19 cellular contexts compared by ENCODE assay signal in the genomic region with DNA sequence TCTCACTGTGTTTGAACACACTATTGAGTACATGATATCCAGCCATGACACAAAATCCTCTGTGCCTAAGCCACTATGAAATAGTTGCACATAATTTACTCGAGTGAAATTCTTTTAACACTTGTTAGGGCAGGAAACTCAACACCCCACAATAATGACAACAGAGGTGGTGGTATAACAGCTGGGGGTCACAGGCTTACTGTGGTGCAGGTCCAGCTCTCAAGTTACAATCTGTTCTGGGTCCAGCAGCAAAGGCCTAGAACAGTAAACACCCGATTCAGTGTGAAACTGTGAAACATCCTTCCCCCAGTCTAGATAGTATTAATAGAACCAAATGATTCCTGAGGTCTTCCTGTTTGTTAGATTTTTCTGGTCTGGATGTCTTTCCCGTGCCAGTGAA.
"Had no signal": no experiment of that assay in that cellular context is flagged by ENCODE, and none has a peak within 500 bp of the region (broad histone marks: within the 10 kb centered on the region; RNA-seq: fewer than 3 reads in every experiment).

No MANE protein-coding gene starts in this region.

- H3K4me3 Mint-ChIP-seq: dendritic cell treated with granulocyte-macrophage colony-stimulating factor and Interleukin-4, amounts not matched to agents 40 ng/mL and 50 ng/mL, for 4 days; neural progenitor cell; stimulated activated memory B cell treated with anti-CD40 and anti-IgM and Interleukin-4, amounts not matched to agents 10 μg/mL and 1 μg/mL and 100 μg/mL, for 72 hours; stimulated activated naive CD8-positive, alpha-beta T cell treated with anti-CD3 and anti-CD28 coated beads, Interleukin-15, Interleukin-2, amounts not matched to agents 100 ng/mL and 50 ng/mL, for 24 hours had no signal

- H3K27ac ChIP-seq: esophagus squamous epithelium, neural progenitor cell, ovary, right lobe of liver, spleen, tibial artery, upper lobe of left lung, uterus had no signal

- H3K4me1 Mint-ChIP-seq: stimulated activated memory B cell treated with anti-CD40 and anti-IgM and Interleukin-4, amounts not matched to agents 10 μg/mL and 1 μg/mL and 100 μg/mL, for 72 hours had no signal

- DNase-seq: esophagus squamous epithelium; head of caudate nucleus; hippocampal formation; nucleus accumbens; ovary; right lobe of liver; spleen; stimulated activated CD4-positive, alpha-beta T cell treated with anti-CD3 and anti-CD28 coated beads, Interleukin-15, amount 100 ng/mL, for 24 hours; stimulated activated CD4-positive, alpha-beta T cell treated with anti-CD3 and anti-CD28 coated beads, Interleukin-1b, Interleukin-23, amount 100 ng/mL, for 48 hours; stimulated activated CD4-positive, alpha-beta T cell treated with anti-CD3 and anti-CD28 coated beads, Interleukin-4, amount 100 ng/mL, for 24 hours; tibial artery; upper lobe of left lung; uterus had no signal

- FAIRE-seq: colon had no signal

- H3K36me3 ChIP-seq: esophagus squamous epithelium, neural progenitor cell, ovary, right lobe of liver, spleen, tibial artery, upper lobe of left lung, uterus had no signal

- H3K27me3 Mint-ChIP-seq: progenitor cell of endocrine pancreas had no signal

- H3K9ac ChIP-seq: neural progenitor cell had no signal

- H3K4me3 ChIP-seq: esophagus squamous epithelium, neural progenitor cell, ovary, right lobe of liver, spleen, tibial artery, upper lobe of left lung, uterus had no signal

- H3K4me1 ChIP-seq: neural progenitor cell, spleen, tibial artery, upper lobe of left lung, uterus had no signal

- H3K4me2 ChIP-seq: neural progenitor cell had no signal

- H3K27ac Mint-ChIP-seq: dendritic cell treated with granulocyte-macrophage colony-stimulating factor and Interleukin-4, amounts not matched to agents 40 ng/mL and 50 ng/mL, for 4 days; neural progenitor cell; progenitor cell of endocrine pancreas; stimulated activated memory B cell treated with anti-CD40 and anti-IgM and Interleukin-4, amounts not matched to agents 10 μg/mL and 1 μg/mL and 100 μg/mL, for 72 hours; stimulated activated naive CD8-positive, alpha-beta T cell treated with anti-CD3 and anti-CD28 coated beads, Interleukin-15, Interleukin-2, amounts not matched to agents 100 ng/mL and 50 ng/mL, for 24 hours had no signal

- H3K27me3 ChIP-seq: esophagus squamous epithelium, neural progenitor cell, ovary, right lobe of liver, tibial artery, upper lobe of left lung, uterus had no signal

- ATAC-seq: stimulated activated memory B cell treated with anti-CD40 and anti-IgM and Interleukin-4, amounts not matched to agents 10 μg/mL and 1 μg/mL and 100 μg/mL, for 72 hours had no signal

- H2AFZ ChIP-seq: neural progenitor cell had no signal

- H3K9me3 ChIP-seq: esophagus squamous epithelium, ovary, right lobe of liver, tibial artery, uterus had no signal
